8 cellular contexts compared by ENCODE assay signal in genomic region chr5:126845470-126846076, GRCh38.
DNase-seq lines count a peak whose midpoint lies in the region; ATAC-seq lines count a peak whose summit lies in the region.
"Not testable (repeated sequence)": the region's sequence is repeated elsewhere in the genome, so short reads cannot be mapped to it uniquely, and the experiment has no call there.

No MANE protein-coding gene starts in this region.

- peak overlapping the region; percentile 80 for H3K27ac Mint-ChIP-seq in activated T-cell treated with anti-CD3 and anti-CD28 coated beads, Interleukin-2, amount 50 U/mL, for 24 hours

- H3K36me3 ChIP-seq in SK-N-MC (ENCODE audit: insufficient read depth, low read length); mesendoderm (ENCODE audit: control insufficient read depth, insufficient read depth, low read length): not testable (repeated sequence)

- WGBS in mesendoderm (ENCODE audit: extremely low coverage, insufficient coverage, low lambda C conversion rate), result no CpG with 5 or more reads among the region's 14 CpGs

- not testable (repeated sequence) for H2BK5ac ChIP-seq in mesendoderm (ENCODE audit: low read length)

- H3K4me3 Mint-ChIP-seq in activated T-cell treated with anti-CD3 and anti-CD28 coated beads, Interleukin-2, amount 50 U/mL, for 24 hours, result not testable (repeated sequence)

- H4K5ac ChIP-seq in mesendoderm (ENCODE audit: low read length), result not testable (repeated sequence)

- H3K27ac ChIP-seq in SK-N-MC (peak overlapping the region; percentile 50; the same call in 1 of the 2 replicates), mesendoderm (ENCODE audit: low read depth, low read length) (peak overlapping the region; percentile 66)

- H3K4me3 ChIP-seq in SK-N-MC; mesendoderm (ENCODE audit: low read length): not testable (repeated sequence)

- peaks cover 34% of the 10 kb centered on the region for H3K4me1 Mint-ChIP-seq in activated T-cell treated with anti-CD3 and anti-CD28 coated beads, Interleukin-2, amount 50 U/mL, for 24 hours (ENCODE audit: low read depth)

- not testable (repeated sequence) for H3K79me2 ChIP-seq in mesendoderm (ENCODE audit: control insufficient read depth, insufficient read depth, low read length)

- H4K8ac ChIP-seq in mesendoderm (ENCODE audit: low read depth, low read length), result not testable (repeated sequence)

- not testable (repeated sequence) for H3K23ac ChIP-seq in mesendoderm (ENCODE audit: low read length)

- peak; percentile 50 for DNase-seq in GDM1 (lab: John Stamatoyannopoulos, UW)
- DNase-seq in SK-N-MC (ENCODE audit: low read depth, low spot score), result not testable (repeated sequence)
- DNase-seq in activated T-cell treated with anti-CD3 and anti-CD28 coated beads, Interleukin-2, amount 50 U/mL, for 24 hours, result peak; percentile 62
- DNase-seq in mesendoderm, result peak; percentile 77
- DNase-seq in stimulated activated CD8-positive, alpha-beta memory T cell treated with anti-CD3 and anti-CD28 coated beads, Interleukin-7, amount 100 ng/mL, for 24 hours (ENCODE audit: low read depth), result peak; percentile 24

- not testable (repeated sequence) for H3K18ac ChIP-seq in mesendoderm (ENCODE audit: low read length)

- H3K27me3 Mint-ChIP-seq in activated T-cell treated with anti-CD3 and anti-CD28 coated beads, Interleukin-2, amount 50 U/mL, for 24 hours, result not testable (repeated sequence)

- not testable (repeated sequence) for H3K79me1 ChIP-seq in mesendoderm (ENCODE audit: low read length)

- peaks cover 15% of the 10 kb centered on the region for H3K4me1 ChIP-seq in mesendoderm (ENCODE audit: control insufficient read depth, low read depth, low read length)

- not testable (repeated sequence) for H3K4ac ChIP-seq in mesendoderm (ENCODE audit: low read depth, low read length)

- H3K27me3 ChIP-seq in mesendoderm (ENCODE audit: insufficient read depth, low read length, poor library complexity), result not testable (repeated sequence)

- H3K9ac ChIP-seq in SK-N-MC (ENCODE audit: insufficient read length), result not testable (repeated sequence)
- peak overlapping the region; percentile 8 for H3K9ac ChIP-seq in mesendoderm (ENCODE audit: low read length)

- H3K9me3 ChIP-seq in SK-N-MC (ENCODE audit: low read depth, low read length), result not testable (repeated sequence)

- not testable (repeated sequence) for H2BK120ac ChIP-seq in mesendoderm (ENCODE audit: low read depth, low read length)

- H3K56ac ChIP-seq in mesendoderm (ENCODE audit: low read length), result peak overlapping the region; percentile 73

- H2AK5ac ChIP-seq in mesendoderm (ENCODE audit: low read length), result not testable (repeated sequence)

- H3K4me2 ChIP-seq in mesendoderm (ENCODE audit: low read length), result not testable (repeated sequence)

- H2BK15ac ChIP-seq in mesendoderm (replicated peaks; ENCODE audit: low read depth), result not testable (repeated sequence)

- peak; percentile 90 for ATAC-seq in GM21423 (IDR thresholded peaks at IDR 0.05; ENCODE audit: unreplicated experiment)
- ATAC-seq in HG03342 (IDR thresholded peaks at IDR 0.05; ENCODE audit: unreplicated experiment), result peak; percentile 96
- peak; percentile 77 for ATAC-seq in esophagus mucosa

- peaks cover 13% of the 10 kb centered on the region for H3K36me3 Mint-ChIP-seq in activated T-cell treated with anti-CD3 and anti-CD28 coated beads, Interleukin-2, amount 50 U/mL, for 24 hours (ENCODE audit: low read depth)

- H3K9me3 Mint-ChIP-seq in activated T-cell treated with anti-CD3 and anti-CD28 coated beads, Interleukin-2, amount 50 U/mL, for 24 hours, result not testable (repeated sequence)
